11 cellular contexts compared by ENCODE assay signal in the genomic region with DNA sequence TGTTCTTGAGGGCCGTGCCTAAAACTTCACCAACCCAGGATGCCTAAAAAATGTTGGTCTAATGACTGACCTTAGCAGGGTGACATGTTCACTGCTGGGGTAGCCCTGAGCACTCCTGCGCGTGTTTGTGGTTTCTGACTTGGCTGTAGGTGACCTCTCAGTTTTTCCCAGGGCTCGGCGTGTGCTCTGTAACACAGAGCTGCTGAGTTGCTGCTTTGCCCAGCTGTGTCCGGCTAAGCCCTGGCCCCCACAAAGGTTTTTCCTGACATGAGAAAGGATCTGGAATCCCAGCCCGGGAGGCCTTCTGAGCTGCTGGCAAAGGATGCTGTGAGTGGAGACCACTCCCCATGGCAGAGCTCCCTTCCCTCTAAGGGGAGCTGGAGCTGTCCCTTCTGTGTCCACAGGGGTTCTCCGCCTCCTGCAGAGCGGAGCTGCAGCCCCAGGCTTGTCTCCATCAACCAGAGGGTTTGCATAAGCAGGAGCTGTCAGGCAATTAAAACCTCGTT. TPM values are rescaled to one million over a fixed set of nuclear protein-coding genes. Genes with fewer than 3 reads are reported as not detected.
DNase-seq lines count a peak whose midpoint lies in the region; TF ChIP-seq lines count a peak whose summit lies in the region.
"Had no signal": no experiment of that assay in that cellular context is flagged by ENCODE, and none has a peak within 500 bp of the region (broad histone marks: within the 10 kb centered on the region; RNA-seq: fewer than 3 reads in every experiment).

No MANE protein-coding gene starts in this region.

- intact Hi-C loops in stomach (cut with DNase I; ENCODE audit: low total_unique reads) = no loop called here

- peaks cover 9 to 62% (median 39%) of the 10 kb centered on the region in 4 donors for H3K4me1 ChIP-seq in stomach
- no peaks in the 10 kb centered on the region for H3K4me1 ChIP-seq in effector memory CD4-positive, alpha-beta T cell (ENCODE audit: control insufficient read depth, insufficient read depth, low read length, poor library complexity, severe bottlenecking)

- no peak for TF ChIP-seq EP300 in stomach (IDR thresholded peaks at IDR 0.05)

- TF ChIP-seq POLR2A in stomach (IDR thresholded peaks at IDR 0.05) = no peak

- 48 to 69% (median 66%) methylated on average over 9 to 10 of the region's 10 CpGs for WGBS in stomach, 5 donors

- H3K27me3 ChIP-seq in kidney epithelial cell (ENCODE audit: control insufficient read depth, insufficient read depth, low read length) = no peaks in the 10 kb centered on the region
- no peaks in the 10 kb centered on the region for H3K27me3 ChIP-seq in stomach
- H3K27me3 ChIP-seq in effector memory CD4-positive, alpha-beta T cell (replicated peaks; ENCODE audit: control insufficient read depth, insufficient read depth, low read length, poor library complexity, severe bottlenecking) = no peaks in the 10 kb centered on the region

- H3K36me3 ChIP-seq in kidney epithelial cell (ENCODE audit: control insufficient read depth, insufficient read depth, low read length) (peaks cover 1% of the 10 kb centered on the region), stomach (no peaks in the 10 kb centered on the region)
- H3K36me3 ChIP-seq in effector memory CD4-positive, alpha-beta T cell (ENCODE audit: control insufficient read depth, insufficient read depth, low read length) = no peaks in the 10 kb centered on the region

- H3K27ac ChIP-seq in stomach = peak overlapping the region in 3 of 5 donors; percentile 22 to 60 (median 30)
- H3K27ac ChIP-seq in effector memory CD4-positive, alpha-beta T cell (ENCODE audit: insufficient read depth, low read length, poor library complexity, severe bottlenecking) = no peak overlapping the region

- H3K9me3 ChIP-seq in stomach = no peaks in the 10 kb centered on the region
- H3K9me3 ChIP-seq in effector memory CD4-positive, alpha-beta T cell (ENCODE audit: control insufficient read depth, low read length) = no peaks in the 10 kb centered on the region

- TF ChIP-seq CTCF in kidney epithelial cell (IDR thresholded peaks at IDR 0.05; ENCODE audit: insufficient read depth, low read length, poor library complexity, severe bottlenecking) (no peak), stomach (IDR thresholded peaks at IDR 0.05) (no peak)

- H3K4me3 ChIP-seq in kidney epithelial cell (ENCODE audit: low read depth, low read length) (no peak overlapping the region), stomach (no peak overlapping the region)
- no peak overlapping the region for H3K4me3 ChIP-seq in effector memory CD4-positive, alpha-beta T cell (ENCODE audit: insufficient read depth, low read depth, low read length, poor library complexity, severe bottlenecking)

- DNase-seq in NCI-H446 treated with DMSO at 0.1 percent for 48 hours (lab: John Stamatoyannopoulos, UW) = peak; percentile 59
- DNase-seq in dermis microvascular lymphatic vessel endothelial cell (ENCODE audit: low read depth in 2 of 2) = peak; percentile 83 to 92
- peak; percentile 26 for DNase-seq in kidney epithelial cell (ENCODE audit: low read depth)
- no peak for DNase-seq in stomach
- DNase-seq in effector memory CD4-positive, alpha-beta T cell = no peak
- no peak for DNase-seq in activated CD4-positive, alpha-beta T cell treated with anti-CD3 and anti-CD28 coated beads, Interleukin-2, amount 50 U/mL, for 48 hours
- no peak for DNase-seq in NCI-H187 (lab: John Stamatoyannopoulos, UW)
- DNase-seq in AML-193 (lab: John Stamatoyannopoulos, UW) = no peak
- DNase-seq: DMS79 treated with DMSO at 0.1 percent for 48 hours, NCI-H1092, SHP77 treated with DMSO at 0.1 percent for 48 hours had no signal

RNA-seq across cellular contexts. Expression of a gene that starts 52.7 kb away (rescaled TPM):
- total RNA-seq in dermis microvascular lymphatic vessel endothelial cell (375 and 484 TPM in 2 replicates), kidney epithelial cell (103 and 145 TPM in 2 replicates), stomach (100 to 1,000 TPM in 3 of 5 donors, 10 to 100 TPM in 2; 46.5 to 158 (median 104) TPM)
- 1 to 10 TPM; 3.1 to 7.0 (median 6.7) TPM for polyA plus RNA-seq in stomach

Comparison
In these comparisons a context has a peak if more than half of its experiments do, and no peak if none do; other contexts are left out.
1. DNase-seq: peak in NCI-H446 treated with DMSO at 0.1 percent for 48 hours (single experiment), dermis microvascular lymphatic vessel endothelial cell (2 of 2) and kidney epithelial cell (single experiment); none in stomach (single experiment), effector memory CD4-positive, alpha-beta T cell (0 of 3), activated CD4-positive, alpha-beta T cell treated with anti-CD3 and anti-CD28 coated beads, Interleukin-2, amount 50 U/mL, for 48 hours (0 of 2), NCI-H187 (0 of 2) and AML-193 (0 of 2).